ENCODE assay signal across 19 cellular contexts in the genomic region with DNA sequence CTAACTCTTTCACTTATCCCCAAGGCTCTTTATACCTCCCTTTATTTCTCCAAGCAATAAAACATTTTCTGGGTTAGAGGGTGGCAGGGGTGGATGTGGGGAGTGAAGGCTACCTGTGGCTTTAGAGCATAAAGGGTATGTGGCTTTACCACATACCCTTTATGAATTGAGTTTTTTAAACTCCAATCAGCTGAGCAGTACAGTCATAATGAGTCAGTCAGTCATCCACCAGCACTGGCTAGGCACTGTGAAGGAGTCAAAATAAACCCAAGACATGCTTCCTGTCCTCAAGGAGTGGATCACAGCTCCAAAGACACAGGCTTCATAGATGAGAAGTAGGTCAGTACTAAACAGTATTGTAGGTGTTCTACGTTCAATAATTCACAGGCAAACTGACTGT. TPM values are rescaled to one million over a fixed set of nuclear protein-coding genes. Genes with fewer than 3 reads are reported as not detected.
DNase-seq lines count a peak whose midpoint lies in the region; ATAC-seq and TF ChIP-seq lines count a peak whose summit lies in the region.
"Had no signal": no experiment of that assay in that cellular context is flagged by ENCODE, and none has a peak within 500 bp of the region (broad histone marks: within the 10 kb centered on the region; RNA-seq: fewer than 3 reads in every experiment).

No MANE protein-coding gene starts in this region.

- H3K27me3 Mint-ChIP-seq in activated T-helper 17 cell treated with anti-CD3 and anti-CD28 coated beads, Interleukin-2, amount 50 U/mL, for 72 hours, result peaks cover 26% of the 10 kb centered on the region

- peaks cover 0 to 34% (median 0%) of the 10 kb centered on the region in 9 donors for H3K36me3 ChIP-seq in heart right ventricle
- no peaks in the 10 kb centered on the region for H3K36me3 ChIP-seq in thoracic aorta

- H3K4me1 ChIP-seq in heart right ventricle (peaks cover 3 to 62% (median 31%) of the 10 kb centered on the region in 9 donors), thoracic aorta (ENCODE audit: control insufficient read depth in 1 of 2, low read depth in 2 of 2) (peaks cover 3 to 9% of the 10 kb centered on the region in 2 donors)
- H3K4me1 ChIP-seq: foreskin keratinocyte had no signal

- H3K36me3 Mint-ChIP-seq in activated T-helper 17 cell treated with anti-CD3 and anti-CD28 coated beads, Interleukin-2, amount 50 U/mL, for 72 hours (ENCODE audit: low read depth), result no peaks in the 10 kb centered on the region
- H3K36me3 Mint-ChIP-seq: brain had no signal

- H3K9me3 Mint-ChIP-seq in activated T-helper 17 cell treated with anti-CD3 and anti-CD28 coated beads, Interleukin-2, amount 50 U/mL, for 72 hours, result no peaks in the 10 kb centered on the region
- H3K9me3 Mint-ChIP-seq: activated CD4-positive, alpha-beta T cell treated with anti-CD3 and anti-CD28 coated beads, Interleukin-2, amount 10 ng/mL, durations not matched to agents 7 days and 5 days; activated T-cell treated with anti-CD3 and anti-CD28 coated beads, Interleukin-2, amount 50 U/mL, for 24 hours had no signal

- H3K9me3 ChIP-seq in heart right ventricle, result no peaks in the 10 kb centered on the region
- H3K9me3 ChIP-seq in thoracic aorta, result no peaks in the 10 kb centered on the region
- H3K9me3 ChIP-seq: testis had no signal

- WGBS in heart right ventricle, 2 donors, result 71 to 73% methylated on average over 1 of the region's 1 CpG

- H3K27ac Mint-ChIP-seq in activated T-helper 17 cell treated with anti-CD3 and anti-CD28 coated beads, Interleukin-2, amount 50 U/mL, for 72 hours, result peak overlapping the region; percentile 68
- H3K27ac Mint-ChIP-seq: activated CD4-positive, alpha-beta T cell treated with anti-CD3 and anti-CD28 coated beads, Interleukin-2, amount 10 ng/mL, durations not matched to agents 7 days and 5 days; activated T-cell treated with anti-CD3 and anti-CD28 coated beads, Interleukin-2, amount 50 U/mL, for 24 hours; brain had no signal

- ATAC-seq in heart right ventricle (no peak), left cardiac atrium (no peak), thoracic aorta (ENCODE audit: insufficient number of reproducible peaks, low FRiP score, low read depth) (no peak), HG02678 (IDR thresholded peaks at IDR 0.05; ENCODE audit: unreplicated experiment) (no peak)
- ATAC-seq in activated T-helper 17 cell treated with anti-CD3 and anti-CD28 coated beads, Interleukin-2, amount 50 U/mL, for 72 hours (replicated peaks), result peak; percentile 89
- ATAC-seq: foreskin keratinocyte had no signal

- intact Hi-C loops in heart right ventricle (cut with DNase I) (no loop called here), left cardiac atrium (cut with DNase I) (no loop called here)

- H3K4me1 Mint-ChIP-seq in activated T-helper 17 cell treated with anti-CD3 and anti-CD28 coated beads, Interleukin-2, amount 50 U/mL, for 72 hours, result peaks cover 15% of the 10 kb centered on the region

- H3K27me3 ChIP-seq in heart right ventricle (peaks cover 0 to 56% (median 27%) of the 10 kb centered on the region in 7 donors), thoracic aorta (replicated peaks; ENCODE audit: insufficient read depth) (peaks cover 25% of the 10 kb centered on the region)
- H3K27me3 ChIP-seq: testis had no signal

- H3K4me3 ChIP-seq in heart right ventricle (peak overlapping the region in 9 of 10 donors; percentile 48 to 79 (median 67)), thoracic aorta (peak overlapping the region; percentile 1)

- H3K27ac ChIP-seq in heart right ventricle (peak overlapping the region in 9 of 10 donors; percentile 76 to 95 (median 89)), thoracic aorta (no peak overlapping the region)
- H3K27ac ChIP-seq: foreskin keratinocyte, testis had no signal

- TF ChIP-seq POLR2A in erythroblast (IDR thresholded peaks at IDR 0.05; ENCODE audit: low read length), result no peak

- DNase-seq in heart right ventricle (no peak), left cardiac atrium (no peak), kidney tubule cell (ENCODE audit: low spot score) (peak; percentile 9), thoracic aorta (ENCODE audit: low spot score) (no peak), erythroblast (lab: John Stamatoyannopoulos, UW) (no peak)
- DNase-seq: activated CD4-positive, alpha-beta T cell treated with anti-CD3 and anti-CD28 coated beads, Interleukin-2, amount 10 ng/mL, durations not matched to agents 7 days and 5 days; activated T-cell treated with anti-CD3 and anti-CD28 coated beads, Interleukin-2, amount 50 U/mL, for 24 hours; DMS79; foreskin keratinocyte; KBM-7; NCI-H2029; NCI-H510A; stimulated activated CD8-positive, alpha-beta memory T cell treated with anti-CD3 and anti-CD28 coated beads, Interleukin-4, amount 100 ng/mL, for 48 hours; testis had no signal

- TF ChIP-seq CTCF in heart right ventricle (IDR thresholded peaks at IDR 0.05), result no peak
- no peak for TF ChIP-seq CTCF in thoracic aorta (IDR thresholded peaks at IDR 0.05)

- H3K4me3 Mint-ChIP-seq in activated T-helper 17 cell treated with anti-CD3 and anti-CD28 coated beads, Interleukin-2, amount 50 U/mL, for 72 hours, result peak overlapping the region; percentile 41
- H3K4me3 Mint-ChIP-seq: activated CD4-positive, alpha-beta T cell treated with anti-CD3 and anti-CD28 coated beads, Interleukin-2, amount 10 ng/mL, durations not matched to agents 7 days and 5 days; activated T-cell treated with anti-CD3 and anti-CD28 coated beads, Interleukin-2, amount 50 U/mL, for 24 hours; brain had no signal

RNA-seq across cellular contexts. Expression of a gene that starts 2.6 kb away (rescaled TPM):
- total RNA-seq in heart right ventricle, result 1 to 10 TPM; 1.1 to 3.8 (median 1.8) TPM
- polyA plus RNA-seq in heart right ventricle, result 10 to 100 TPM in 1 of 2 donors, 1 to 10 TPM in 1; 5.5 to 13.3 TPM
- total RNA-seq in left cardiac atrium, result 1 to 10 TPM; 3.4 to 3.6 TPM
- total RNA-seq in activated T-helper 17 cell treated with anti-CD3 and anti-CD28 coated beads, Interleukin-2, amount 50 U/mL, for 72 hours, result not detected
- total RNA-seq in thoracic aorta, result 10 to 100 TPM in 1 of 2 donors, 1 to 10 TPM in 1; 1.1 to 28.0 TPM
- total RNA-seq: activated CD4-positive, alpha-beta T cell treated with anti-CD3 and anti-CD28 coated beads, Interleukin-2, amount 10 ng/mL, durations not matched to agents 7 days and 5 days; foreskin keratinocyte; kidney epithelial cell; RPMI7951 had no signal
- polyA plus RNA-seq: foreskin keratinocyte had no signal

RNA-seq across cellular contexts. Expression of a gene that starts 2.8 kb away (rescaled TPM):
- total RNA-seq in heart right ventricle (10 to 100 TPM in 7 of 10 donors, 1 to 10 TPM in 3; 7.9 to 19.6 (median 12.5) TPM), left cardiac atrium (10 to 100 TPM; 13.5 to 21.4 TPM), thoracic aorta (10 to 100 TPM in 1 of 2 donors, 1 to 10 TPM in 1; 6.1 to 15.2 TPM)
- 10 to 100 TPM; 13.7 to 19.6 TPM for polyA plus RNA-seq in heart right ventricle
- total RNA-seq in activated T-helper 17 cell treated with anti-CD3 and anti-CD28 coated beads, Interleukin-2, amount 50 U/mL, for 72 hours, result under 1 TPM in 1 of 2 donors, not detected in 1; 0.03 TPM
- total RNA-seq: activated CD4-positive, alpha-beta T cell treated with anti-CD3 and anti-CD28 coated beads, Interleukin-2, amount 10 ng/mL, durations not matched to agents 7 days and 5 days; foreskin keratinocyte; RPMI7951 had no signal
- polyA plus RNA-seq: foreskin keratinocyte had no signal

RNA-seq across cellular contexts. Expression of a gene that starts 59.0 kb away (rescaled TPM):
- total RNA-seq in heart right ventricle (10 to 100 TPM; 49.1 to 83.5 (median 59.0) TPM), left cardiac atrium (10 to 100 TPM; 45.8 to 57.9 TPM), thoracic aorta (10 to 100 TPM; 28.4 to 49.5 TPM)
- 10 to 100 TPM; 19.4 to 28.9 TPM for polyA plus RNA-seq in heart right ventricle
- total RNA-seq in activated T-helper 17 cell treated with anti-CD3 and anti-CD28 coated beads, Interleukin-2, amount 50 U/mL, for 72 hours, result 100 to 1,000 TPM in 1 of 2 donors, 10 to 100 TPM in 1; 91.6 to 118 TPM

Comparison
In these comparisons a context has a peak if more than half of its experiments do, and no peak if none do; other contexts are left out.
1. H3K27ac ChIP-seq: peak in heart right ventricle (9 of 10); none in thoracic aorta (0 of 2).
2. RNA of a gene that starts 2.8 kb away (total RNA-seq): 13.5 to 21.4 TPM in left cardiac atrium, 6.1 to 15.2 TPM in thoracic aorta and 7.9 to 19.6 TPM in heart right ventricle; 0.03 TPM in activated T-helper 17 cell treated with anti-CD3 and anti-CD28 coated beads, Interleukin-2, amount 50 U/mL, for 72 hours; every median in the first group is over 4 times any median in the second.